Comparison of ENCODE assay signal across 8 cellular contexts in the genomic region with DNA sequence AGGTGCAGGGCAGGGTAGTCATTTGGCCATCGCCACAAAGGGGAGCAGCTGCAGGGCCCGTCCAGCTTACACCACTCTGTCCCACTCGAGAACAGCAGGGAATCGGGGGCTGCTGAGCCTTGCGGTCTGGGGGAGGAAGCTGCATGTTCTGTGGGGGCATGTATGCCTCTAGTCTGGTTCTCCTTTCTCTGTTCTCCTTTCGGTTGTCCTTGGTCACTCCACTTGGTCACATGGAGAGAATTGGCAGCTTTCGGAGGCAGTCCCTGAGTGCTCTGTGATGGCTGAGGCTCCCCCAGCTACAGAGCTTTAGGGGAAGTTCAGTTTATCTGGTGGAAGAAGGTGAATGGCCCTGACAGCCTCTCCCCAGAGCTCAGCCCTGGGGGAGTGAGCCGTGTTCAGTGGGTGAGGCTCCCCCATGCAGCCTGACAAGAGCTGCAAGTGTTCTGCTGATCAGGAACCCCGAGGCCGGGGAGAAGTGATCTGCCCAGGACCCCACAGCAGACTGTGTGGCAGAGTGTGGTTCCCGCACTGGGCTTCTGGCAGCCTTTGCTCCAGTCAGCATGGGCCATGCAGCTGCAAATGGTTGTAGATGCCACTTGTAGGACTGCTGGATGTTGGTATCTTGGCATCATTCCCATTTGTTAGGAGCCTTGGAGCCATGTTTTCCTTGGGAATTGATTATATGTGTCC. TPM values are rescaled to one million over a fixed set of nuclear protein-coding genes. Genes with fewer than 3 reads are reported as not detected.
DNase-seq lines count a peak whose midpoint lies in the region; ATAC-seq and TF ChIP-seq lines count a peak whose summit lies in the region.

No MANE protein-coding gene starts in this region.

- peaks cover 20% of the 10 kb centered on the region for H3K4me1 ChIP-seq in mucosa of descending colon (ENCODE audit: low read depth)

- H3K4me3 Mint-ChIP-seq in activated naive CD4-positive, alpha-beta T cell treated with anti-CD3 and anti-CD28 coated beads, Interleukin-2, amount 10 ng/mL, durations not matched to agents 7 days and 5 days: peak overlapping the region; percentile 59

- H3K9me3 ChIP-seq in mucosa of descending colon (no peaks in the 10 kb centered on the region), MG63 (no peaks in the 10 kb centered on the region)

- peak; percentile 93 for DNase-seq in GM12865 (ENCODE audit: low read depth)
- peak; percentile 31 for DNase-seq in activated naive CD4-positive, alpha-beta T cell treated with anti-CD3 and anti-CD28 coated beads, Interleukin-2, amount 10 ng/mL, durations not matched to agents 7 days and 5 days
- peak; percentile 44 to 64 (median 50) for DNase-seq in mucosa of descending colon
- DNase-seq in DMS153 treated with DMSO at 0.1 percent for 48 hours (lab: John Stamatoyannopoulos, UW; ENCODE audit: unreplicated experiment): no peak
- no peak for DNase-seq in H4 (ENCODE audit: low spot score)
- no peak for DNase-seq in MG63

- peak; percentile 86 for ATAC-seq in GM19467 (IDR thresholded peaks at IDR 0.05; ENCODE audit: unreplicated experiment)
- ATAC-seq in HG03520 (IDR thresholded peaks at IDR 0.05; ENCODE audit: unreplicated experiment): peak; percentile 91
- ATAC-seq in mucosa of descending colon: peak; percentile 74

- TF ChIP-seq CTCF in GM12865 (IDR thresholded peaks at IDR 0.05; ENCODE audit: insufficient read depth, low read depth, low read length, missing control alignments): no peak
- TF ChIP-seq CTCF in mucosa of descending colon (IDR thresholded peaks at IDR 0.05): no peak

- H3K27me3 ChIP-seq in MG63: no peaks in the 10 kb centered on the region

- peaks cover 34% of the 10 kb centered on the region for H3K27me3 Mint-ChIP-seq in activated naive CD4-positive, alpha-beta T cell treated with anti-CD3 and anti-CD28 coated beads, Interleukin-2, amount 10 ng/mL, durations not matched to agents 7 days and 5 days

- H3K36me3 Mint-ChIP-seq in activated naive CD4-positive, alpha-beta T cell treated with anti-CD3 and anti-CD28 coated beads, Interleukin-2, amount 10 ng/mL, durations not matched to agents 7 days and 5 days: no peaks in the 10 kb centered on the region

- H3K36me3 ChIP-seq in mucosa of descending colon (ENCODE audit: low read depth) (no peaks in the 10 kb centered on the region), MG63 (no peaks in the 10 kb centered on the region)

- H3K27ac Mint-ChIP-seq in activated naive CD4-positive, alpha-beta T cell treated with anti-CD3 and anti-CD28 coated beads, Interleukin-2, amount 10 ng/mL, durations not matched to agents 7 days and 5 days: peak overlapping the region; percentile 90

- H3K4me1 Mint-ChIP-seq in activated naive CD4-positive, alpha-beta T cell treated with anti-CD3 and anti-CD28 coated beads, Interleukin-2, amount 10 ng/mL, durations not matched to agents 7 days and 5 days: peaks cover 49% of the 10 kb centered on the region

- peak overlapping the region; percentile 52 for H3K4me3 ChIP-seq in GM12865 (ENCODE audit: low read depth, low read length)
- no peak overlapping the region for H3K4me3 ChIP-seq in mucosa of descending colon
- H3K4me3 ChIP-seq in MG63: no peak overlapping the region

- CTCF ChIA-PET in activated naive CD4-positive, alpha-beta T cell treated with anti-CD3 and anti-CD28 coated beads, Interleukin-2, amount 10 ng/mL, durations not matched to agents 7 days and 5 days (lab: Charles Lee): interaction anchor here (0.6 to 2.4 kb wide), 3 partner anchors 9 to 497 kb away, joined by 3 to 8 read pairs (median 6); no protein-coding TSS in a partner anchor

- no peaks in the 10 kb centered on the region for H3K9me3 Mint-ChIP-seq in activated naive CD4-positive, alpha-beta T cell treated with anti-CD3 and anti-CD28 coated beads, Interleukin-2, amount 10 ng/mL, durations not matched to agents 7 days and 5 days

- intact Hi-C loops in mucosa of descending colon (cut with DNase I, micrococcal nuclease): no loop called here

RNA-seq across cellular contexts. Expression of a gene that starts 22.3 kb away (rescaled TPM):
- 10 to 100 TPM; 31.8 to 82.7 (median 62.3) TPM for total RNA-seq in mucosa of descending colon
- not detected in 2 replicates for total RNA-seq in H4 (2014; rRNA removed; shearing (Covaris generic))
- not detected in 2 replicates for total RNA-seq in MG63 (2014; rRNA removed; shearing (Covaris generic); ENCODE audit: low replicate concordance)

Comparison
In these comparisons a context has a peak if more than half of its experiments do, and no peak if none do; other contexts are left out.
1. DNase-seq: peak in GM12865 (single experiment), activated naive CD4-positive, alpha-beta T cell treated with anti-CD3 and anti-CD28 coated beads, Interleukin-2, amount 10 ng/mL, durations not matched to agents 7 days and 5 days (single experiment) and mucosa of descending colon (3 of 3); none in DMS153 treated with DMSO at 0.1 percent for 48 hours (single experiment), H4 (single experiment) and MG63 (single experiment).
2. RNA of a gene that starts 22.3 kb away (total RNA-seq): 31.8 to 82.7 TPM in mucosa of descending colon; not detected in H4 and not detected in MG63; every median in the first group is over 10 times any median in the second.
3. Peak in every context shown above with its lines, with median percentiles within 50 percentile points of each other: ATAC-seq.